Comparison of ENCODE assay signal across 8 cellular contexts in genomic region chr4:2417765-2418651, GRCh38. TPM values are rescaled to one million over a fixed set of nuclear protein-coding genes. Genes with fewer than 3 reads are reported as not detected.
A peak's percentile ranks its signal among the peaks of the same experiment; 100 is the strongest.
DNase-seq lines count a peak whose midpoint lies in the region; ATAC-seq and TF ChIP-seq lines count a peak whose summit lies in the region.

TSS of gene ZFYVE28 (minus strand) at chr4:2418645. CDS start at chr4:2418323, 322 bp downstream.

- POLR2A ChIA-PET in HEK293 (lab: Yijun Ruan, JAX): interaction anchor here (0.9 kb wide), 1 partner anchor 156 kb away, joined by 6 read pairs; the partner anchor contains the start of gene MXD4

- peak within 1 kb of the TSS; percentile 93 for H3K27ac ChIP-seq in CD4-positive, CD25-positive, alpha-beta regulatory T cell (ENCODE audit: insufficient read depth, low read length, poor library complexity, severe bottlenecking)
- H3K27ac ChIP-seq in HEK293 (ENCODE audit: extremely low read depth, low read depth, low read length) (no peak within 1 kb of the TSS), Peyer's patch (peak within 1 kb of the TSS; percentile 51 to 88 (median 68)), dorsolateral prefrontal cortex (peak within 1 kb of the TSS in 48 of 59 donors; percentile 12 to 92 (median 73)), muscle layer of duodenum (ENCODE audit: low read length) (no peak within 1 kb of the TSS)

- peaks cover 42% of the 10 kb centered on the region for H3K27me3 Mint-ChIP-seq in CD4-positive, CD25-positive, alpha-beta regulatory T cell

- peak; percentile 49 to 79 for TF ChIP-seq POLR2A in Peyer's patch (IDR thresholded peaks at IDR 0.05)

- H3K4me1 ChIP-seq in CD4-positive, CD25-positive, alpha-beta regulatory T cell (ENCODE audit: control insufficient read depth, insufficient read depth, low read length, poor library complexity, severe bottlenecking): peaks cover 54% of the 10 kb centered on the region
- H3K4me1 ChIP-seq in HEK293 (ENCODE audit: control insufficient read depth, insufficient read depth, low read length): no peaks in the 10 kb centered on the region
- H3K4me1 ChIP-seq in Peyer's patch: peaks cover 0 to 42% (median 21%) of the 10 kb centered on the region in 4 donors
- peaks cover 8 to 32% of the 10 kb centered on the region in 2 donors for H3K4me1 ChIP-seq in muscle layer of duodenum (ENCODE audit: control insufficient read depth in 1 of 2, insufficient read depth in 2 of 2, low read length in 2 of 2)

- H3K27ac Mint-ChIP-seq in CD4-positive, CD25-positive, alpha-beta regulatory T cell: peak within 1 kb of the TSS; percentile 83 to 96 (median 92)

- CTCF ChIA-PET in HEK293 (lab: Yijun Ruan, JAX): no interaction called here

- no peaks in the 10 kb centered on the region for H3K36me3 ChIP-seq in CD4-positive, CD25-positive, alpha-beta regulatory T cell (ENCODE audit: control insufficient read depth, insufficient read depth, low read length)
- no peaks in the 10 kb centered on the region for H3K36me3 ChIP-seq in HEK293 (ENCODE audit: control insufficient read depth in 2 of 2, insufficient read depth in 1 of 2, low read length in 2 of 2)
- no peaks in the 10 kb centered on the region for H3K36me3 ChIP-seq in Peyer's patch
- H3K36me3 ChIP-seq in muscle layer of duodenum (ENCODE audit: control insufficient read depth in 1 of 2, insufficient read depth in 2 of 2, low read length in 2 of 2): no peaks in the 10 kb centered on the region

- peak in 1 of 3 donors; percentile 21 for DNase-seq in CD4-positive, CD25-positive, alpha-beta regulatory T cell
- DNase-seq in Peyer's patch (peak in 2 of 3 donors; percentile 61 to 71), dorsolateral prefrontal cortex (no peak), T-helper 9 cell (no peak), NCI-H774 (lab: John Stamatoyannopoulos, UW) (no peak), NCI-H446 (lab: John Stamatoyannopoulos, UW) (no peak)

- H3K36me3 Mint-ChIP-seq in CD4-positive, CD25-positive, alpha-beta regulatory T cell: no peaks in the 10 kb centered on the region

- intact Hi-C loops in dorsolateral prefrontal cortex (cut with DNase I): loop anchor here (2.0 to 10.0 kb wide), 8 partner anchors 49 to 563 kb away; partner anchors contain the start of genes GRK4 (in 2 of the 2), NOP14 (in 2 of the 2), FAM193A (in 1 of the 2) and HAUS3 (in 1 of the 2)

- H3K4me3 Mint-ChIP-seq in CD4-positive, CD25-positive, alpha-beta regulatory T cell: peak within 1 kb of the TSS; percentile 91 to 94 (median 92)

- H3K9me3 Mint-ChIP-seq in CD4-positive, CD25-positive, alpha-beta regulatory T cell: no peaks in the 10 kb centered on the region

- peak within 1 kb of the TSS; percentile 71 for H3K4me3 ChIP-seq in CD4-positive, CD25-positive, alpha-beta regulatory T cell (ENCODE audit: low read depth, low read length)
- H3K4me3 ChIP-seq in HEK293 (ENCODE audit: low read depth, low read length) (peak within 1 kb of the TSS; percentile 43), Peyer's patch (peak within 1 kb of the TSS; percentile 51 to 96 (median 80)), dorsolateral prefrontal cortex (peak within 1 kb of the TSS; percentile 54 to 95 (median 77)), muscle layer of duodenum (ENCODE audit: low read depth in 1 of 2, low read length in 2 of 2) (peak within 1 kb of the TSS; percentile 67 to 86)

- H3K9me3 ChIP-seq in CD4-positive, CD25-positive, alpha-beta regulatory T cell (ENCODE audit: control insufficient read depth in 2 of 2, low read length in 2 of 2): no peaks in the 10 kb centered on the region
- H3K9me3 ChIP-seq in HEK293 (ENCODE audit: control insufficient read depth, insufficient read depth, low read depth, low read length) (no peaks in the 10 kb centered on the region), Peyer's patch (no peaks in the 10 kb centered on the region), muscle layer of duodenum (ENCODE audit: control insufficient read depth in 1 of 2, low read length in 2 of 2) (no peaks in the 10 kb centered on the region)

- ATAC-seq in CD4-positive, CD25-positive, alpha-beta regulatory T cell (ENCODE audit: low read depth in 2 of 2): no peak

- TF ChIP-seq CTCF in HEK293 (tag by site-specific recombination; IDR thresholded peaks at IDR 0.05) (no peak), Peyer's patch (IDR thresholded peaks at IDR 0.05) (no peak), dorsolateral prefrontal cortex (IDR thresholded peaks at IDR 0.05 in 54 of 56, conservative IDR thresholded peaks at IDR 0.05 in 2 of 56; ENCODE audit: low read depth in 1 of 56, partially characterized antibody in 56 of 56) (no peak)

- H3K4me1 Mint-ChIP-seq in CD4-positive, CD25-positive, alpha-beta regulatory T cell: peaks cover 7 to 57% (median 39%) of the 10 kb centered on the region in 4 donors

- H3K27me3 ChIP-seq in CD4-positive, CD25-positive, alpha-beta regulatory T cell (ENCODE audit: control insufficient read depth, insufficient read depth, low read length): peaks cover 8% of the 10 kb centered on the region
- H3K27me3 ChIP-seq in Peyer's patch: no peaks in the 10 kb centered on the region
- H3K27me3 ChIP-seq in dorsolateral prefrontal cortex: peaks cover 0 to 4% (median 0%) of the 10 kb centered on the region in 45 donors
- peaks cover 14% of the 10 kb centered on the region for H3K27me3 ChIP-seq in muscle layer of duodenum (ENCODE audit: low read depth, low read length)

TF ChIP-seq in HEK293, 187 proteins besides CTCF, POLR2A, EP300 and RAD21 (continues in another document):
- no peak for TF ChIP-seq ZNF19 (tag by site-specific recombination; IDR thresholded peaks at IDR 0.05; ENCODE audit: low read depth)
- TF ChIP-seq ZNF214 (tag by site-specific recombination; IDR thresholded peaks at IDR 0.05; ENCODE audit: borderline replicate concordance): no peak
- TF ChIP-seq SP2 (tag by site-specific recombination; IDR thresholded peaks at IDR 0.05): 0 out of 2 replicates have a peak, but pooled peaks have one; percentile 40
- TF ChIP-seq KLF1 (tag by site-specific recombination; IDR thresholded peaks at IDR 0.05): no peak
- peak; percentile 21; the same call in 1 of the 2 replicates for TF ChIP-seq ZBTB17 (tag by site-specific recombination; IDR thresholded peaks at IDR 0.05)
- no peak for TF ChIP-seq ZSCAN23 (tag by site-specific recombination; IDR thresholded peaks at IDR 0.05)
- TF ChIP-seq, protein P1, sequence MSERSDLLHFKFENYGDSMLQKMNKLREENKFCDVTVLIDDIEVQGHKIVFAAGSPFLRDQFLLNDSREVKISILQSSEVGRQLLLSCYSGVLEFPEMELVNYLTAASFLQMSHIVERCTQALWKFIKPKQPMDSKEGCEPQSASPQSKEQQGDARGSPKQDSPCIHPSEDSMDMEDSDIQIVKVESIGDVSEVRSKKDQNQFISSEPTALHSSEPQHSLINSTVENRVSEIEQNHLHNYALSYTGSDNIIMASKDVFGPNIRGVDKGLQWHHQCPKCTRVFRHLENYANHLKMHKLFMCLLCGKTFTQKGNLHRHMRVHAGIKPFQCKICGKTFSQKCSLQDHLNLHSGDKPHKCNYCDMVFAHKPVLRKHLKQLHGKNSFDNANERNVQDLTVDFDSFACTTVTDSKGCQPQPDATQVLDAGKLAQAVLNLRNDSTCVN (tag by site-specific recombination; optimal IDR thresholded peaks at IDR 0.05): peak; percentile 38
- TF ChIP-seq ZNF658 (tag by site-specific recombination; IDR thresholded peaks at IDR 0.05): no peak
- peak; percentile 70 for TF ChIP-seq ZBTB8A (tag by site-specific recombination; IDR thresholded peaks at IDR 0.05)
- no peak for TF ChIP-seq ZNF768 (tag by site-specific recombination; IDR thresholded peaks at IDR 0.05)
- TF ChIP-seq ZEB2 (tag by site-specific recombination; IDR thresholded peaks at IDR 0.05): 0 out of 2 replicates have a peak, but pooled peaks have one; percentile 41
- no peak for TF ChIP-seq ZNF202 (tag by site-specific recombination; IDR thresholded peaks at IDR 0.05; ENCODE audit: borderline replicate concordance)
- TF ChIP-seq BCL11A (tag by site-specific recombination; IDR thresholded peaks at IDR 0.05; ENCODE audit: low read depth): no peak; the same call in 1 of the 2 replicates
- TF ChIP-seq ZBTB44 (tag by site-specific recombination; IDR thresholded peaks at IDR 0.05): no peak
- TF ChIP-seq WT1 (tag by site-specific recombination; IDR thresholded peaks at IDR 0.05): no peak
- no peak for TF ChIP-seq ZNF792 (tag by site-specific recombination; IDR thresholded peaks at IDR 0.05)

RNA-seq across cellular contexts. Expression of gene ZFYVE28, which starts in this region (rescaled TPM):
- total RNA-seq in CD4-positive, CD25-positive, alpha-beta regulatory T cell: 86.4 TPM
- polyA plus RNA-seq in CD4-positive, CD25-positive, alpha-beta regulatory T cell: 10 to 100 TPM in 2 of 4 donors, 1 to 10 TPM in 2; 8.5 to 26.0 (median 13.4) TPM
- total RNA-seq in Peyer's patch (100 to 1,000 TPM in 1 of 4 donors, 10 to 100 TPM in 3; 20.6 to 153 (median 63.2) TPM), dorsolateral prefrontal cortex (10 to 100 TPM; 26.2 to 99.8 (median 65.5) TPM)

Comparison
In these comparisons a context has a peak if more than half of its experiments do, and no peak if none do; other contexts are left out.
1. DNase-seq: peak in Peyer's patch (2 of 3); none in dorsolateral prefrontal cortex (0 of 10), T-helper 9 cell (single experiment), NCI-H774 (single experiment) and NCI-H446 (0 of 2).
2. H3K27ac ChIP-seq: peak in CD4-positive, CD25-positive, alpha-beta regulatory T cell (single experiment), Peyer's patch (4 of 4) and dorsolateral prefrontal cortex (48 of 59); none in HEK293 (single experiment) and muscle layer of duodenum (single experiment).
3. Peak in every context shown above with its lines, with median percentiles within 50 percentile points of each other: H3K4me3 ChIP-seq.